8 cellular contexts compared by ENCODE assay signal in the genomic region with DNA sequence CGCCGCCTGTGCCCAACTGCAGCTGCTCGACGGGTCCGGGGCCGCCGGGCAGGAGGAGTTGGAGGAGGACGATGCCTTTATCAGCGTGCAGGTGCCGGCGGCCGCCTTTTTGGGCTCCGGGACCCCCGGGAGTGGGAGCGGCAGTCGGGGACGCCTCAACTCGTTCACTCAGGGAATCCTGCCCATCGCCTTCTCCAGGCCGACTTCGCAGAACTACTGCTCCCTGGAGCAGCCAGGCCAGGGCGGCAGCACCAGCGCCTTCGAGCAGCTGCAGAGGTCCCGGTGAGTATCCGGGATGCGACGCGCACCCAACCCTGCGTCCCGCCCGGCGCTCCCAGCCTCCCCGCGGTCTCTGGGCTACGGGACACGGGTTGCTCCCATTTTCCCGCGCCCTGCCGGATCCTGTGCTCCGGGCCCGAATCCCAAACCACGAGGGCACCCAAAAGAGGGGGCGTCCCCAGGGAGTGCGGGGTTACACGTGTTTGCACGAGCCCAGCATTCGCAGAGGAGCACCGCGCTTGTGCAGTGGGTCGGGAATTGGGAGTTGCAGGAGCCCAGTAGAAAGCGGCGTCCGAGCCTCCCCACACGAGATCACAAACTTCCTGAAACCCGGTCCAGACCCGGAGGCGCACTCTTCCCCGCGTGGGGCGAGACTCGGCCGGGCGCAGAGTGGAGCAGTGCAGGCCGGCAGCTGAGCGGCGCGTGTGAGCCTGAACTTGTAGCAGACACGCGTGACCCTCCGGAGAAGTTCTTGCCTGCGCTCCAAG.
DNase-seq lines count a peak whose midpoint lies in the region; ATAC-seq and TF ChIP-seq lines count a peak whose summit lies in the region.

No MANE protein-coding gene starts in this region.

- no peak overlapping the region for H3K27ac ChIP-seq in neutrophil

- no peaks in the 10 kb centered on the region for H3K9me3 ChIP-seq in neutrophil

- peaks cover 28 to 30% of the 10 kb centered on the region in 2 experiments for H3K4me1 ChIP-seq in neutrophil (ENCODE audit: control insufficient read depth in 1 of 2, insufficient read depth in 1 of 2, low read depth in 1 of 2, low read length in 1 of 2)

- peak; percentile 20 for ATAC-seq in HG03432 (IDR thresholded peaks at IDR 0.05; ENCODE audit: unreplicated experiment)

- peak in 2 of 3 experiments; percentile 57 to 69 for DNase-seq in NCI-H1417 (lab: John Stamatoyannopoulos, UW)
- no peak for DNase-seq in NCI-H1417 treated with DMSO at 0.1 percent for 48 hours (lab: John Stamatoyannopoulos, UW)
- DNase-seq in activated CD8-positive, alpha-beta memory T cell treated with anti-CD3 and anti-CD28 coated beads for 24 hours: peak; percentile 64
- DNase-seq in glomerular visceral epithelial cell (ENCODE audit: extremely low spot score): peak; percentile 41
- DNase-seq in NK-92 treated with Interleukin-12 subunit alpha and Interleukin-12 subunit beta, amount 100 ng/mL, for 24 hours (lab: John Stamatoyannopoulos, UW): no peak
- no peak for DNase-seq in NCI-H510A treated with DMSO at 0.1 percent for 48 hours (lab: John Stamatoyannopoulos, UW)

- H3K4me3 ChIP-seq in neutrophil (ENCODE audit: low read depth in 1 of 2, low read length in 1 of 2): peak overlapping the region; percentile 55

- peaks cover 68% of the 10 kb centered on the region for H3K27me3 ChIP-seq in neutrophil

- TF ChIP-seq CTCF in neutrophil (IDR thresholded peaks at IDR 0.05): no peak

- H3K36me3 ChIP-seq in neutrophil: no peaks in the 10 kb centered on the region

Comparison
In these comparisons a context has a peak if more than half of its experiments do, and no peak if none do; other contexts are left out.
1. DNase-seq: peak in NCI-H1417 (2 of 3), activated CD8-positive, alpha-beta memory T cell treated with anti-CD3 and anti-CD28 coated beads for 24 hours (single experiment) and glomerular visceral epithelial cell (single experiment); none in NCI-H1417 treated with DMSO at 0.1 percent for 48 hours (single experiment), NK-92 treated with Interleukin-12 subunit alpha and Interleukin-12 subunit beta, amount 100 ng/mL, for 24 hours (single experiment) and NCI-H510A treated with DMSO at 0.1 percent for 48 hours (single experiment).